In the genomic region with DNA sequence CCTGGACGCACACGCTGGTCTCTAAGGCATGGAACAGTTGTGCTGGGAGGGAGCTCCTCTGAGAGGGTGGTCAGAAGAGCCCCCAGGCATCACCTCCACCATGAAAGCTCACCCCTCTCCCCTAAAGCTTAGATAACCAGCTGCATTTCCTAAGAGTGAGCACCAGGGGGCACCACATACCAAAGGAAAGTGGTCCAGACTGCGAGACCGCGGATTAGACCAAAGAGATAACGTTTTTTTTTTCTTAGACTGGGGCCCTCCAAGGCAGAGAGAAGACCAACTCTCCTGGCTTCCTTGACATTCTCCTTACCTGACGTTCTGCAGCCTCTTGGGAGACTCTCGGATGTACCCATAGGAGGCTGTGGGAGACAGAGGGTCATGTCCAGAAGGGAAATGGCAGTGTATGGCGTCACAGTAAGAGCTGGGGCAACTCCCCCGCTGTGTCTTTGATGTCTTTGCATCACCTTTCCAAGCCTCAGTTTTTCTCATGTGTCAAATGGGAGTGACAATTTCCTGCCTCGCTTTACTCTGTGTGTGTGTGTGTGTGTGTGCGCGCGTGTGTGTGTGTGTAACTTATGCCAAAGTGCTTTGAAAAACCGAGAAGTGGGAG, we compare ENCODE assay signal across 8 cellular contexts. TPM values are rescaled to one million over a fixed set of nuclear protein-coding genes. Genes with fewer than 3 reads are reported as not detected.
DNase-seq lines count a peak whose midpoint lies in the region; ATAC-seq and TF ChIP-seq lines count a peak whose summit lies in the region.

No MANE protein-coding gene starts in this region.

- TF ChIP-seq RAD21 in Ishikawa (IDR thresholded peaks at IDR 0.05; ENCODE audit: low read depth) = peak; percentile 96

- H3K4me1 ChIP-seq in SJCRH30 (no peaks in the 10 kb centered on the region), gastroesophageal sphincter (peaks cover 0 to 4% (median 0%) of the 10 kb centered on the region in 3 donors), upper lobe of left lung (peaks cover 3 to 23% (median 14%) of the 10 kb centered on the region in 4 donors)

- WGBS in gastroesophageal sphincter (ENCODE audit: low coverage in 1 of 2), 2 donors = 0 to 49% methylated on average over 1 to 5 of the region's 15 CpGs
- 29 to 35% methylated on average over 13 to 15 of the region's 15 CpGs for WGBS in upper lobe of left lung, 2 donors

- H3K27me3 ChIP-seq in SJCRH30 (peaks cover 6% of the 10 kb centered on the region), gastroesophageal sphincter (peaks cover 15% of the 10 kb centered on the region), upper lobe of left lung (no peaks in the 10 kb centered on the region)

- TF ChIP-seq POLR2A in gastroesophageal sphincter (IDR thresholded peaks at IDR 0.05) = no peak
- no peak for TF ChIP-seq POLR2A in upper lobe of left lung (IDR thresholded peaks at IDR 0.05)

- H3K36me3 ChIP-seq in SJCRH30 = no peaks in the 10 kb centered on the region
- no peaks in the 10 kb centered on the region for H3K36me3 ChIP-seq in gastroesophageal sphincter
- no peaks in the 10 kb centered on the region for H3K36me3 ChIP-seq in upper lobe of left lung

- TF ChIP-seq CTCF in gastroesophageal sphincter (IDR thresholded peaks at IDR 0.05) (peak; percentile 84 to 89 (median 86)), upper lobe of left lung (IDR thresholded peaks at IDR 0.05) (peak; percentile 80 to 89 (median 85))

- peak; percentile 58 for DNase-seq in DMS114 treated with DMSO at 0.1 percent for 48 hours (lab: John Stamatoyannopoulos, UW; ENCODE audit: unreplicated experiment)
- peak; percentile 53 to 78 for DNase-seq in SJCRH30
- DNase-seq in activated effector memory CD4-positive, alpha-beta T cell treated with anti-CD3 and anti-CD28 coated beads, Interleukin-2, amount 50 U/mL, for 16 hours = peak; percentile 90
- DNase-seq in pons (ENCODE audit: low spot score) = peak; percentile 64
- DNase-seq in upper lobe of left lung = peak in 1 of 2 donors; percentile 70
- DNase-seq in NCI-H446 treated with DMSO at 0.1 percent for 48 hours (lab: John Stamatoyannopoulos, UW) = no peak

- H3K27ac ChIP-seq in SJCRH30 (no peak overlapping the region), gastroesophageal sphincter (no peak overlapping the region), upper lobe of left lung (no peak overlapping the region)

- H3K4me3 ChIP-seq in SJCRH30 (no peak overlapping the region), gastroesophageal sphincter (peak overlapping the region in 1 of 2 donors; percentile 19), upper lobe of left lung (peak overlapping the region in 1 of 4 donors; percentile 21)

- TF ChIP-seq EP300 in Ishikawa (IDR thresholded peaks at IDR 0.05; ENCODE audit: borderline replicate concordance) (no peak), gastroesophageal sphincter (IDR thresholded peaks at IDR 0.05) (no peak), upper lobe of left lung (IDR thresholded peaks at IDR 0.05) (no peak)

- ATAC-seq in gastroesophageal sphincter = peak; percentile 37
- peak; percentile 76 to 84 for ATAC-seq in upper lobe of left lung (ENCODE audit: low FRiP score in 2 of 2)

- H3K9me3 ChIP-seq in SJCRH30 (replicated peaks) (no peaks in the 10 kb centered on the region), gastroesophageal sphincter (no peaks in the 10 kb centered on the region), upper lobe of left lung (no peaks in the 10 kb centered on the region)

TF ChIP-seq in Ishikawa, 13 proteins besides CTCF, POLR2A, EP300 and RAD21:
- TF ChIP-seq CEBPB (IDR thresholded peaks at IDR 0.05) (no peak), TEAD4 (IDR thresholded peaks at IDR 0.05) (no peak), YY1 (IDR thresholded peaks at IDR 0.05; ENCODE audit: low read depth) (no peak), TAF1 (IDR thresholded peaks at IDR 0.05; ENCODE audit: low read depth) (no peak), REST (IDR thresholded peaks at IDR 0.05; ENCODE audit: low read depth) (no peak), NFIC (IDR thresholded peaks at IDR 0.05) (no peak), ZBTB7A (IDR thresholded peaks at IDR 0.05; ENCODE audit: low read depth) (no peak), USF1 (IDR thresholded peaks at IDR 0.05) (no peak), FOXM1 (IDR thresholded peaks at IDR 0.05; ENCODE audit: borderline replicate concordance, low read depth) (no peak), CREB1 (IDR thresholded peaks at IDR 0.05; ENCODE audit: low read depth) (no peak)

RNA-seq across cellular contexts. Expression of gene IFNLR1, which starts 12.3 kb away (rescaled TPM):
- total RNA-seq in SJCRH30 (2014; rRNA removed; shearing (Covaris generic)) = not detected in 2 replicates
- 1 to 10 TPM in 3 of 4 donors, under 1 TPM in 1; 0.93 to 2.8 (median 1.2) TPM for total RNA-seq in gastroesophageal sphincter
- 10 to 100 TPM in 2 of 6 donors, 1 to 10 TPM in 4; 4.1 to 15.5 (median 6.8) TPM for total RNA-seq in upper lobe of left lung

RNA-seq across cellular contexts. Expression of gene IL22RA1, which starts 56.5 kb away (rescaled TPM):
- total RNA-seq in SJCRH30 (2014; rRNA removed; shearing (Covaris generic)) = not detected in 2 replicates
- total RNA-seq in gastroesophageal sphincter (under 1 TPM in 2 of 4 donors, not detected in 2; 0.57 to 0.58 TPM), upper lobe of left lung (1 to 10 TPM in 3 of 6 donors, under 1 TPM in 3; 0.15 to 1.4 (median 0.90) TPM)
